9 cellular contexts compared by ENCODE assay signal in genomic region chr2:111624401-111625156, GRCh38.
DNase-seq lines count a peak whose midpoint lies in the region; ATAC-seq and TF ChIP-seq lines count a peak whose summit lies in the region.
"Had no signal": no experiment of that assay in that cellular context is flagged by ENCODE, and none has a peak within 500 bp of the region (broad histone marks: within the 10 kb centered on the region; RNA-seq: fewer than 3 reads in every experiment).

No MANE protein-coding gene starts in this region.

- H3K9me3 Mint-ChIP-seq in nephron, result peaks cover 26% of the 10 kb centered on the region
- peaks cover 19% of the 10 kb centered on the region for H3K9me3 Mint-ChIP-seq in activated naive CD4-positive, alpha-beta T cell treated with anti-CD3 and anti-CD28 coated beads for 36 hours

- no peak for TF ChIP-seq EP300 in ovary (IDR thresholded peaks at IDR 0.05)

- TF ChIP-seq CTCF in nephron (IDR thresholded peaks at IDR 0.05; ENCODE audit: unreplicated experiment in 3 of 3) (no peak), ovary (IDR thresholded peaks at IDR 0.05) (no peak)

- DNase-seq in EH (ENCODE audit: low read depth), result peak; percentile 91
- DNase-seq in NCI-H226, result peak; percentile 76
- DNase-seq in dedifferentiated amniotic fluid mesenchymal stem cell (ENCODE audit: extremely low spot score), result peak; percentile 68
- no peak for DNase-seq in activated naive CD4-positive, alpha-beta T cell treated with anti-CD3 and anti-CD28 coated beads for 36 hours
- no peak for DNase-seq in ovary
- DNase-seq in NCI-H2107 treated with DMSO at 0.1 percent for 48 hours (lab: John Stamatoyannopoulos, UW; ENCODE audit: unreplicated experiment), result no peak
- DNase-seq: activated T-cell treated with anti-CD3 and anti-CD28 coated beads for 4 hours had no signal

- peaks cover 13% of the 10 kb centered on the region for H3K4me1 Mint-ChIP-seq in nephron
- peaks cover 14% of the 10 kb centered on the region for H3K4me1 Mint-ChIP-seq in activated naive CD4-positive, alpha-beta T cell treated with anti-CD3 and anti-CD28 coated beads for 36 hours (ENCODE audit: low read depth)

- no peak for TF ChIP-seq POLR2A in ovary (IDR thresholded peaks at IDR 0.05)

- H3K27me3 ChIP-seq in ovary, result no peaks in the 10 kb centered on the region

- no peaks in the 10 kb centered on the region for H3K9me3 ChIP-seq in ovary

- CTCF ChIA-PET in activated naive CD4-positive, alpha-beta T cell treated with anti-CD3 and anti-CD28 coated beads for 36 hours (lab: Charles Lee), result no interaction called here

- peak overlapping the region; percentile 22 to 72 (median 50) for H3K27ac Mint-ChIP-seq in nephron
- H3K27ac Mint-ChIP-seq in activated naive CD4-positive, alpha-beta T cell treated with anti-CD3 and anti-CD28 coated beads for 36 hours, result no peak overlapping the region

- 61 to 73% (median 71%) methylated on average over 3 of the region's 3 CpGs for WGBS in ovary, 3 donors

- no peaks in the 10 kb centered on the region for H3K36me3 ChIP-seq in ovary

- no peaks in the 10 kb centered on the region for H3K27me3 Mint-ChIP-seq in nephron (ENCODE audit: low read depth)
- peaks cover 11% of the 10 kb centered on the region for H3K27me3 Mint-ChIP-seq in activated naive CD4-positive, alpha-beta T cell treated with anti-CD3 and anti-CD28 coated beads for 36 hours (ENCODE audit: low read depth)

- no peak overlapping the region for H3K27ac ChIP-seq in ovary

- peaks cover 19% of the 10 kb centered on the region for H3K36me3 Mint-ChIP-seq in nephron (ENCODE audit: low read depth)
- peaks cover 5% of the 10 kb centered on the region for H3K36me3 Mint-ChIP-seq in activated naive CD4-positive, alpha-beta T cell treated with anti-CD3 and anti-CD28 coated beads for 36 hours (ENCODE audit: low read depth)

- no peak overlapping the region for H3K4me3 Mint-ChIP-seq in nephron
- no peak overlapping the region for H3K4me3 Mint-ChIP-seq in activated naive CD4-positive, alpha-beta T cell treated with anti-CD3 and anti-CD28 coated beads for 36 hours

- H3K4me1 ChIP-seq in ovary (ENCODE audit: insufficient read depth), result no peaks in the 10 kb centered on the region

- intact Hi-C loops in activated naive CD4-positive, alpha-beta T cell treated with anti-CD3 and anti-CD28 coated beads for 36 hours (cut with micrococcal nuclease), result loop anchor here (10.0 kb wide), 1 partner anchor 70 kb away; no protein-coding TSS in a partner anchor
- intact Hi-C loops in ovary (cut with DNase I), result no loop called here

- no peak overlapping the region for H3K4me3 ChIP-seq in ovary

- no peak for ATAC-seq in GM19324 (IDR thresholded peaks at IDR 0.05; ENCODE audit: low FRiP score, unreplicated experiment)

Comparison
In these comparisons a context has a peak if more than half of its experiments do, and no peak if none do; other contexts are left out.
1. DNase-seq: peak in EH (single experiment), NCI-H226 (single experiment) and dedifferentiated amniotic fluid mesenchymal stem cell (single experiment); none in activated naive CD4-positive, alpha-beta T cell treated with anti-CD3 and anti-CD28 coated beads for 36 hours (single experiment), ovary (0 of 5) and NCI-H2107 treated with DMSO at 0.1 percent for 48 hours (single experiment).